ENCODE assay signal across 23 cellular contexts in genomic region chr3:133598405-133598804, GRCh38. TPM values are rescaled to one million over a fixed set of nuclear protein-coding genes. Genes with fewer than 3 reads are reported as not detected.
DNase-seq lines count a peak whose midpoint lies in the region; ATAC-seq and TF ChIP-seq lines count a peak whose summit lies in the region.
"Had no signal": no experiment of that assay in that cellular context is flagged by ENCODE, and none has a peak within 500 bp of the region (broad histone marks: within the 10 kb centered on the region; RNA-seq: fewer than 3 reads in every experiment).

No MANE protein-coding gene starts in this region.

- H3K36me3 ChIP-seq in Caco-2 (ENCODE audit: control insufficient read depth, insufficient read depth, low read length): no peaks in the 10 kb centered on the region
- H3K36me3 ChIP-seq in parathyroid adenoma (ENCODE audit: control insufficient read depth, insufficient read depth, low read length): no peaks in the 10 kb centered on the region

- no peak overlapping the region for H2BK12ac ChIP-seq in H9 (ENCODE audit: insufficient read length, low read depth, low read length)

- H3K27ac ChIP-seq in H9 (ENCODE audit: insufficient read length, low read depth, low read length): no peak overlapping the region
- no peak overlapping the region for H3K27ac ChIP-seq in parathyroid adenoma
- H3K27ac ChIP-seq: BLaER1, HL-60 had no signal

- no peak overlapping the region for H2BK120ac ChIP-seq in H9 (ENCODE audit: low read depth, low read length, poor library complexity, severe bottlenecking)

- no peak overlapping the region for H3T11ph ChIP-seq in H9 (ENCODE audit: low read length)

- no peak overlapping the region for H4K5ac ChIP-seq in H9 (ENCODE audit: insufficient read length, low read depth, low read length)

- intact Hi-C loops in Caco-2 (cut with micrococcal nuclease; ENCODE audit: unreplicated experiment): no loop called here
- intact Hi-C loops in activated T-helper 2 cell treated with anti-CD3 and anti-CD28 coated beads, Interferon-gamma antibody, Interleukin-2, Interleukin-4, amounts not matched to agents 10 μg/mL and 5 μg/mL and 100 μg/mL, durations not matched to agents 14 hours and 24 hours and 36 hours (cut with micrococcal nuclease): loop anchor here (5.0 kb wide), 2 partner anchors 49 to 64 kb away; partner anchors contain the start of gene TOPBP1

- H2BK15ac ChIP-seq in H9 (ENCODE audit: low read depth, low read length): no peak overlapping the region

- H3K4me1 Mint-ChIP-seq in Caco-2 (ENCODE audit: low read depth, unreplicated experiment) (peaks cover 8% of the 10 kb centered on the region), H9 (peaks cover 2 to 8% of the 10 kb centered on the region in 2 experiments; a peak in 2 of 4 replicates)
- H3K4me1 Mint-ChIP-seq in activated T-helper 2 cell treated with anti-CD3 and anti-CD28 coated beads, Interferon-gamma antibody, Interleukin-2, Interleukin-4, amounts not matched to agents 10 μg/mL and 5 μg/mL and 100 μg/mL, durations not matched to agents 14 hours and 24 hours and 36 hours (ENCODE audit: low read depth): peaks cover 19% of the 10 kb centered on the region

- no peak overlapping the region for H3K18ac ChIP-seq in H9 (ENCODE audit: insufficient read length, low read depth, low read length)

- no peaks in the 10 kb centered on the region for H3K9me3 Mint-ChIP-seq in Caco-2 (ENCODE audit: unreplicated experiment)
- H3K9me3 Mint-ChIP-seq in H9: no peaks in the 10 kb centered on the region
- no peaks in the 10 kb centered on the region for H3K9me3 Mint-ChIP-seq in activated T-helper 2 cell treated with anti-CD3 and anti-CD28 coated beads, Interferon-gamma antibody, Interleukin-2, Interleukin-4, amounts not matched to agents 10 μg/mL and 5 μg/mL and 100 μg/mL, durations not matched to agents 14 hours and 24 hours and 36 hours
- H3K9me3 Mint-ChIP-seq: CD4-positive, alpha-beta T cell had no signal

- H3K27me3 Mint-ChIP-seq in Caco-2 (ENCODE audit: insufficient read depth, unreplicated experiment) (no peaks in the 10 kb centered on the region), H9 (ENCODE audit: low read depth) (no peaks in the 10 kb centered on the region)
- no peaks in the 10 kb centered on the region for H3K27me3 Mint-ChIP-seq in activated T-helper 2 cell treated with anti-CD3 and anti-CD28 coated beads, Interferon-gamma antibody, Interleukin-2, Interleukin-4, amounts not matched to agents 10 μg/mL and 5 μg/mL and 100 μg/mL, durations not matched to agents 14 hours and 24 hours and 36 hours (ENCODE audit: low read depth)
- H3K27me3 Mint-ChIP-seq: CD4-positive, alpha-beta T cell had no signal

- H2BK5ac ChIP-seq in H9 (ENCODE audit: insufficient read length, low read length): no peak overlapping the region

- H3K4me1 ChIP-seq in Caco-2 (peaks cover 17% of the 10 kb centered on the region), H9 (ENCODE audit: insufficient read depth, low read length) (no peaks in the 10 kb centered on the region), parathyroid adenoma (peaks cover 13% of the 10 kb centered on the region)
- H3K4me1 ChIP-seq: BLaER1 had no signal

- no peak for ATAC-seq in HG02840 (IDR thresholded peaks at IDR 0.05; ENCODE audit: low FRiP score, unreplicated experiment)
- ATAC-seq: HepG2 had no signal

- CTCF ChIA-PET in Caco-2 (lab: Charles Lee): no interaction called here

- no peak overlapping the region for H3K14ac ChIP-seq in H9 (ENCODE audit: insufficient read depth, low read length)

- H3K23me2 ChIP-seq in H9 (ENCODE audit: insufficient read length, low read depth, low read length, poor library complexity, severe bottlenecking): no peaks in the 10 kb centered on the region

- no CpG with 5 or more reads among the region's 3 CpGs for WGBS in H9 (ENCODE audit: extremely low coverage, insufficient read length, low lambda C conversion rate)

- H3K27me3 ChIP-seq in Caco-2 (replicated peaks; ENCODE audit: control insufficient read depth, insufficient read depth, low read length) (no peaks in the 10 kb centered on the region), H9 (ENCODE audit: insufficient read depth, low read length) (no peaks in the 10 kb centered on the region), parathyroid adenoma (ENCODE audit: control insufficient read depth, insufficient read depth, low read length) (no peaks in the 10 kb centered on the region)
- H3K27me3 ChIP-seq: BLaER1, MG63 had no signal

- TF ChIP-seq CTCF in Caco-2 (IDR thresholded peaks at IDR 0.05; ENCODE audit: insufficient read depth in 1 of 2, low read depth in 1 of 2, low read length in 1 of 2, severe bottlenecking in 1 of 2, unreplicated experiment in 1 of 2): no peak
- TF ChIP-seq CTCF in H9 (conservative IDR thresholded peaks at IDR 0.05): no peak
- TF ChIP-seq CTCF in parathyroid adenoma (IDR thresholded peaks at IDR 0.05): no peak

- H4K20me1 ChIP-seq in H9 (ENCODE audit: control insufficient read depth, insufficient read depth, insufficient read length): no peaks in the 10 kb centered on the region
- H4K20me1 ChIP-seq: BLaER1 had no signal

- H3K36me3 Mint-ChIP-seq in Caco-2 (ENCODE audit: insufficient read depth, unreplicated experiment) (peaks cover 49% of the 10 kb centered on the region), H9 (ENCODE audit: insufficient read depth in 1 of 3, low read depth in 3 of 3) (peaks cover 0 to 14% (median 3%) of the 10 kb centered on the region in 3 experiments; a peak in 6 of 7 replicates)
- peaks cover 45% of the 10 kb centered on the region for H3K36me3 Mint-ChIP-seq in activated T-helper 2 cell treated with anti-CD3 and anti-CD28 coated beads, Interferon-gamma antibody, Interleukin-2, Interleukin-4, amounts not matched to agents 10 μg/mL and 5 μg/mL and 100 μg/mL, durations not matched to agents 14 hours and 24 hours and 36 hours (ENCODE audit: low read depth)

- peak overlapping the region; percentile 69 for H3K27ac Mint-ChIP-seq in Caco-2 (ENCODE audit: unreplicated experiment)
- peak overlapping the region in 2 of 3 experiments; percentile 53 to 81; a peak in 2 of 7 replicates for H3K27ac Mint-ChIP-seq in H9
- peak overlapping the region; percentile 70 for H3K27ac Mint-ChIP-seq in activated T-helper 2 cell treated with anti-CD3 and anti-CD28 coated beads, Interferon-gamma antibody, Interleukin-2, Interleukin-4, amounts not matched to agents 10 μg/mL and 5 μg/mL and 100 μg/mL, durations not matched to agents 14 hours and 24 hours and 36 hours
- H3K27ac Mint-ChIP-seq: CD4-positive, alpha-beta T cell had no signal

- no peak overlapping the region for H2AK5ac ChIP-seq in H9 (ENCODE audit: insufficient read length, low read length)

- no peaks in the 10 kb centered on the region for H3K9me3 ChIP-seq in Caco-2
- no peaks in the 10 kb centered on the region for H3K9me3 ChIP-seq in H9 (ENCODE audit: control insufficient read depth, low read depth, low read length)
- no peaks in the 10 kb centered on the region for H3K9me3 ChIP-seq in parathyroid adenoma (ENCODE audit: control insufficient read depth, low read length)
- H3K9me3 ChIP-seq: BLaER1, MG63 had no signal

- H3K4me2 ChIP-seq in H9 (ENCODE audit: insufficient read depth, insufficient read length, low read length): no peak overlapping the region
- no peak overlapping the region for H3K4me2 ChIP-seq in parathyroid adenoma (ENCODE audit: low read length)
- H3K4me2 ChIP-seq: BLaER1 had no signal

- H3K4me3 Mint-ChIP-seq in Caco-2 (ENCODE audit: unreplicated experiment) (no peak overlapping the region), H9 (no peak overlapping the region)
- no peak overlapping the region for H3K4me3 Mint-ChIP-seq in activated T-helper 2 cell treated with anti-CD3 and anti-CD28 coated beads, Interferon-gamma antibody, Interleukin-2, Interleukin-4, amounts not matched to agents 10 μg/mL and 5 μg/mL and 100 μg/mL, durations not matched to agents 14 hours and 24 hours and 36 hours (ENCODE audit: low read depth)
- H3K4me3 Mint-ChIP-seq: CD4-positive, alpha-beta T cell had no signal

- POLR2A ChIA-PET in Caco-2 (lab: Charles Lee): interaction anchor here (0.5 kb wide), 1 partner anchor 8 kb away, joined by 5 read pairs; no protein-coding TSS in a partner anchor

- H3K56ac ChIP-seq in H9 (ENCODE audit: insufficient read length, low read depth, low read length): no peak overlapping the region

- no peak overlapping the region for H4K91ac ChIP-seq in H9 (ENCODE audit: insufficient read length, low read depth, low read length)

- no peak overlapping the region for H3K4ac ChIP-seq in H9 (ENCODE audit: low read depth, low read length)

- H3K23ac ChIP-seq in H9 (ENCODE audit: insufficient read length, low read depth, low read length): no peak overlapping the region

- H3K4me3 ChIP-seq in Caco-2 (ENCODE audit: low read depth, low read length): no peak overlapping the region
- no peak overlapping the region for H3K4me3 ChIP-seq in parathyroid adenoma (ENCODE audit: low read depth, low read length)
- H3K4me3 ChIP-seq: BLaER1, K562, MG63 had no signal

- no TSS peak for BruUV-seq in Caco-2 (replicated peaks; lab: Mats Ljungman, UMichigan)

- DNase-seq in Caco-2 (no peak), H9 (no peak), DMS 273 treated with DMSO at 0.1 percent for 48 hours (lab: John Stamatoyannopoulos, UW) (no peak)
- no peak for DNase-seq in activated T-helper 2 cell treated with anti-CD3 and anti-CD28 coated beads, Interferon-gamma antibody, Interleukin-2, Interleukin-4, amounts not matched to agents 10 μg/mL and 5 μg/mL and 100 μg/mL, durations not matched to agents 14 hours and 24 hours and 36 hours (ENCODE audit: low spot score)
- DNase-seq in stimulated activated CD4-positive, alpha-beta T cell treated with anti-CD3 and anti-CD28 coated beads, Interleukin-2, amount 100 ng/mL, for 48 hours: no peak
- DNase-seq: Calu3; CD4-positive, alpha-beta T cell; DMS53; EL; GF-D8; MG63; NCI-H1417; NCI-H1694 treated with DMSO at 0.1 percent for 48 hours; NCI-H446; NCI-H526; OCI-M1; Right ventricle myocardium superior had no signal

- no peak overlapping the region for H2BK20ac ChIP-seq in H9 (ENCODE audit: low read depth, low read length, poor library complexity, severe bottlenecking)

- H2AFZ ChIP-seq in H9 (ENCODE audit: low read length): no peak overlapping the region
- H2AFZ ChIP-seq in parathyroid adenoma: peak overlapping the region; percentile 14

- H4K8ac ChIP-seq in H9 (replicated peaks; ENCODE audit: insufficient read length, low read depth, low read length): no peak overlapping the region

- H3K79me1 ChIP-seq in H9 (ENCODE audit: insufficient read depth, low read depth, low read length, poor library complexity, severe bottlenecking): no peaks in the 10 kb centered on the region

- H3K79me2 ChIP-seq in H9 (ENCODE audit: insufficient read depth, low read length) (no peaks in the 10 kb centered on the region), parathyroid adenoma (no peaks in the 10 kb centered on the region)

- H3K9ac ChIP-seq in H9 (ENCODE audit: extremely low read depth, insufficient read length, low read length): no peak overlapping the region
- no peak overlapping the region for H3K9ac ChIP-seq in parathyroid adenoma
- H3K9ac ChIP-seq: BLaER1 had no signal

RNA-seq across cellular contexts. Expression of gene CDV3, which starts 24.9 kb away (rescaled TPM):
- total RNA-seq in Caco-2 (2022): 260 and 284 TPM in 2 replicates
- 167 and 173 TPM in 2 replicates for total RNA-seq in H9 (2021)
- total RNA-seq in activated T-helper 2 cell treated with anti-CD3 and anti-CD28 coated beads, Interferon-gamma antibody, Interleukin-2, Interleukin-4, amounts not matched to agents 10 μg/mL and 5 μg/mL and 100 μg/mL, durations not matched to agents 14 hours and 24 hours and 36 hours: 288 and 295 TPM in 2 replicates
